Comparison of ENCODE assay signal across 8 cellular contexts in genomic region chr7:55688767-55689681, GRCh38.
DNase-seq lines count a peak whose midpoint lies in the region; ATAC-seq and TF ChIP-seq lines count a peak whose summit lies in the region.
"Not testable (repeated sequence)": the region's sequence is repeated elsewhere in the genome, so short reads cannot be mapped to it uniquely, and the experiment has no call there.

No MANE protein-coding gene starts in this region.

- not testable (repeated sequence) for TF ChIP-seq CTCF in HFF-Myc (IDR thresholded peaks at IDR 0.05; ENCODE audit: low read depth, low read length, missing control alignments); gastrocnemius medialis (IDR thresholded peaks at IDR 0.05 in 4 of 5, conservative IDR thresholded peaks at IDR 0.05 in 1 of 5)

- in situ Hi-C loops in gastrocnemius medialis (cut with MboI; ENCODE audit: low sequenced_read_pairs in 4 of 4), result not testable (repeated sequence)

- H2BK5ac ChIP-seq in mesendoderm (ENCODE audit: low read length), result not testable (repeated sequence)

- H3K4me1 ChIP-seq in mesendoderm (ENCODE audit: control insufficient read depth, low read depth, low read length); gastrocnemius medialis: not testable (repeated sequence)

- not testable (repeated sequence) for H3K9me3 ChIP-seq in gastrocnemius medialis

- not testable (repeated sequence) for TF ChIP-seq POLR2A in gastrocnemius medialis (IDR thresholded peaks at IDR 0.05)

- H3K27me3 ChIP-seq in mesendoderm (ENCODE audit: insufficient read depth, low read length, poor library complexity); gastrocnemius medialis: not testable (repeated sequence)

- H3K56ac ChIP-seq in mesendoderm (ENCODE audit: low read length), result peak overlapping the region; percentile 15

- not testable (repeated sequence) for H3K9ac ChIP-seq in mesendoderm (ENCODE audit: low read length)

- not testable (repeated sequence) for H3K36me3 ChIP-seq in mesendoderm (ENCODE audit: control insufficient read depth, insufficient read depth, low read length); gastrocnemius medialis

- not testable (repeated sequence) for H3K79me1 ChIP-seq in mesendoderm (ENCODE audit: low read length)

- H3K79me2 ChIP-seq in mesendoderm (ENCODE audit: control insufficient read depth, insufficient read depth, low read length), result not testable (repeated sequence)

- not testable (repeated sequence) for H3K27ac ChIP-seq in mesendoderm (ENCODE audit: low read depth, low read length)
- peak overlapping the region in 1 of 4 donors; percentile 13 for H3K27ac ChIP-seq in gastrocnemius medialis

- intact Hi-C loops in cardiac septum (cut with DNase I); gastrocnemius medialis (cut with DNase I; ENCODE audit: low total_unique reads): not testable (repeated sequence)

- WGBS in mesendoderm (ENCODE audit: extremely low coverage, insufficient coverage, low lambda C conversion rate), result no CpG with 5 or more reads among the region's 17 CpGs

- H2AK5ac ChIP-seq in mesendoderm (ENCODE audit: low read length), result not testable (repeated sequence)

- peak; percentile 39 to 53 for ATAC-seq in gastrocnemius medialis

- not testable (repeated sequence) for H3K4me3 ChIP-seq in HFF-Myc (replicated peaks; ENCODE audit: low read depth, low read length); mesendoderm (ENCODE audit: low read length); gastrocnemius medialis

- not testable (repeated sequence) for H4K5ac ChIP-seq in mesendoderm (ENCODE audit: low read length)

- H4K8ac ChIP-seq in mesendoderm (ENCODE audit: low read depth, low read length), result not testable (repeated sequence)

- DNase-seq in COR-L47 (lab: John Stamatoyannopoulos, UW), result peak; percentile 48
- DNase-seq in HFF-Myc (ENCODE audit: extremely low read depth, low read depth), result peak; percentile 44
- DNase-seq in NCI-H2196 (lab: John Stamatoyannopoulos, UW; ENCODE audit: unreplicated experiment), result peak; percentile 51
- DNase-seq in SW480 (ENCODE audit: low spot score), result peak; percentile 69
- peak; percentile 31 for DNase-seq in dedifferentiated amniotic fluid mesenchymal stem cell (ENCODE audit: extremely low spot score)
- DNase-seq in cardiac septum (ENCODE audit: low spot score), result peak; percentile 77
- peak; percentile 72 for DNase-seq in mesendoderm
- not testable (repeated sequence) for DNase-seq in gastrocnemius medialis

- peak overlapping the region; percentile 60 for H3K18ac ChIP-seq in mesendoderm (ENCODE audit: low read length)

- H3K23ac ChIP-seq in mesendoderm (ENCODE audit: low read length), result not testable (repeated sequence)

- not testable (repeated sequence) for H2BK120ac ChIP-seq in mesendoderm (ENCODE audit: low read depth, low read length)

- not testable (repeated sequence) for H2BK15ac ChIP-seq in mesendoderm (replicated peaks; ENCODE audit: low read depth)

- not testable (repeated sequence) for H3K4ac ChIP-seq in mesendoderm (ENCODE audit: low read depth, low read length)

- not testable (repeated sequence) for H3K4me2 ChIP-seq in mesendoderm (ENCODE audit: low read length)
